Comparison of ENCODE assay signal across 24 cellular contexts in the genomic region with DNA sequence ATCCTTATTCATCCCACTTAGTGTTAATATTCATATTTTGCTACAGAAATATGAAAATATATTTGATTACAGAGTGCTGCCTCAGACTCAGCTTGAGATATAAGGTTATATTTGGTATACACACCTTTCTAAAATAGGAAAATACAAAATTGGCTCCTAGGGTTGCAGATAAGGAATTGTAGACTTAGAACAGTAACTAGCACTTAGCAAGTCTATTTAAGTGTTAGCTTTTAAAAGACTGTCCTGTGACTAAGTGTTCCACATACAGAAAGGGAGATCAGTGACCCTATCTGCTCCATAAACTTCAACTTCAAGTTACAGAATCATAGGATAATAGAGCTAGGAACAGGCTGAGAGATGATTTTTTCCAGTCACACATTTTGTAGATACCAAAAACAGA.
"Had no signal": no experiment of that assay in that cellular context is flagged by ENCODE, and none has a peak within 500 bp of the region (broad histone marks: within the 10 kb centered on the region; RNA-seq: fewer than 3 reads in every experiment).

No MANE protein-coding gene starts in this region.

- H3K27ac ChIP-seq: ascending aorta, breast epithelium, colonic mucosa, epithelial cell of prostate, esophagus squamous epithelium, gastroesophageal sphincter had no signal

- H3K36me3 Mint-ChIP-seq: activated naive CD4-positive, alpha-beta T cell treated with anti-CD3 and anti-CD28 coated beads, Interleukin-2, amount 10 ng/mL, durations not matched to agents 7 days and 5 days; activated naive CD4-positive, alpha-beta T cell treated with anti-CD3 and anti-CD28 coated beads, Interleukin-2, amount 50 U/mL, for 72 hours; activated naive CD8-positive, alpha-beta T cell treated with anti-CD3 and anti-CD28 coated beads, Interleukin-2, amount 10 ng/mL, durations not matched to agents 7 days and 5 days had no signal

- H3K4me3 Mint-ChIP-seq: activated CD4-positive, alpha-beta memory T cell treated with anti-CD3 and anti-CD28 coated beads, Interleukin-2, amount 10 ng/mL, durations not matched to agents 7 days and 5 days; activated CD4-positive, alpha-beta T cell treated with anti-CD3 and anti-CD28 coated beads for 36 hours; activated CD4-positive, alpha-beta T cell treated with anti-CD3 and anti-CD28 coated beads, Interleukin-2, amount 10 ng/mL, durations not matched to agents 24 days and 14 days; activated naive CD4-positive, alpha-beta T cell treated with anti-CD3 and anti-CD28 coated beads, Interleukin-2, amount 10 ng/mL, durations not matched to agents 7 days and 5 days; activated naive CD8-positive, alpha-beta T cell treated with anti-CD3 and anti-CD28 coated beads, Interleukin-2, amount 10 ng/mL, durations not matched to agents 7 days and 5 days; activated T-cell treated with anti-CD3 and anti-CD28 coated beads, Interleukin-2, amount 50 U/mL, for 24 hours; activated T-cell treated with anti-CD3 and anti-CD28 coated beads, Interleukin-2, amount 50 U/mL, for 72 hours; brain had no signal

- ATAC-seq: activated CD4-positive, alpha-beta T cell treated with anti-CD3 and anti-CD28 coated beads for 36 hours; activated naive CD4-positive, alpha-beta T cell treated with anti-CD3 and anti-CD28 coated beads, Interleukin-2, amount 50 U/mL, for 72 hours; activated T-cell treated with anti-CD3 and anti-CD28 coated beads, Interleukin-2, amount 50 U/mL, for 72 hours; gastroesophageal sphincter had no signal

- H3K4me1 ChIP-seq: ascending aorta, breast epithelium, colonic mucosa, esophagus squamous epithelium, gastroesophageal sphincter had no signal

- H3K27me3 Mint-ChIP-seq: activated CD4-positive, alpha-beta memory T cell treated with anti-CD3 and anti-CD28 coated beads, Interleukin-2, amount 10 ng/mL, durations not matched to agents 7 days and 5 days; activated CD4-positive, alpha-beta T cell treated with anti-CD3 and anti-CD28 coated beads for 36 hours; activated CD4-positive, alpha-beta T cell treated with anti-CD3 and anti-CD28 coated beads, Interleukin-2, amount 10 ng/mL, durations not matched to agents 24 days and 14 days; activated naive CD4-positive, alpha-beta T cell treated with anti-CD3 and anti-CD28 coated beads, Interleukin-2, amount 10 ng/mL, durations not matched to agents 7 days and 5 days; activated T-cell treated with anti-CD3 and anti-CD28 coated beads, Interleukin-2, amount 50 U/mL, for 24 hours; brain had no signal

- H3K27ac Mint-ChIP-seq: activated CD4-positive, alpha-beta memory T cell treated with anti-CD3 and anti-CD28 coated beads, Interleukin-2, amount 10 ng/mL, durations not matched to agents 7 days and 5 days; activated CD4-positive, alpha-beta T cell treated with anti-CD3 and anti-CD28 coated beads for 36 hours; activated CD4-positive, alpha-beta T cell treated with anti-CD3 and anti-CD28 coated beads, Interleukin-2, amount 10 ng/mL, durations not matched to agents 24 days and 14 days; activated naive CD4-positive, alpha-beta T cell treated with anti-CD3 and anti-CD28 coated beads, Interleukin-2, amount 10 ng/mL, durations not matched to agents 7 days and 5 days; activated naive CD4-positive, alpha-beta T cell treated with anti-CD3 and anti-CD28 coated beads, Interleukin-2, amount 50 U/mL, for 72 hours; activated naive CD8-positive, alpha-beta T cell treated with anti-CD3 and anti-CD28 coated beads, Interleukin-2, amount 10 ng/mL, durations not matched to agents 7 days and 5 days; activated T-cell treated with anti-CD3 and anti-CD28 coated beads, Interleukin-2, amount 50 U/mL, for 24 hours; activated T-cell treated with anti-CD3 and anti-CD28 coated beads, Interleukin-2, amount 50 U/mL, for 72 hours had no signal

- DNase-seq: activated CD4-positive, alpha-beta memory T cell treated with anti-CD3 and anti-CD28 coated beads, Interleukin-2, amount 10 ng/mL, durations not matched to agents 7 days and 5 days; activated CD4-positive, alpha-beta T cell treated with anti-CD3 and anti-CD28 coated beads for 36 hours; activated CD4-positive, alpha-beta T cell treated with anti-CD3 and anti-CD28 coated beads, Interleukin-2, amount 10 ng/mL, durations not matched to agents 24 days and 14 days; activated CD4-positive, CD25-positive, alpha-beta regulatory T cell; activated CD4-positive, CD25-positive, alpha-beta regulatory T cell treated with anti-CD3 and anti-CD28 coated beads, Interleukin-2, amount 50 U/mL, for 72 hours; activated CD8-positive, alpha-beta memory T cell treated with anti-CD3 and anti-CD28 coated beads, Interleukin-2, amount 50 U/mL, for 48 hours; activated gamma-delta T cell; activated naive CD4-positive, alpha-beta T cell; activated naive CD4-positive, alpha-beta T cell treated with anti-CD3 and anti-CD28 coated beads, Interleukin-2, amount 10 ng/mL, durations not matched to agents 7 days and 5 days; activated naive CD8-positive, alpha-beta T cell treated with anti-CD3 and anti-CD28 coated beads, Interleukin-2, amount 10 ng/mL, durations not matched to agents 7 days and 5 days; activated T-cell treated with anti-CD3 and anti-CD28 coated beads for 4 hours; activated T-cell treated with anti-CD3 and anti-CD28 coated beads, Interleukin-2, amount 50 U/mL, for 24 hours; activated T-cell treated with anti-CD3 and anti-CD28 coated beads, Interleukin-2, amount 50 U/mL, for 72 hours; caudate nucleus; colonic mucosa; effector CD8-positive, alpha-beta T cell; esophagus squamous epithelium; T-helper 2 cell had no signal

- H3K36me3 ChIP-seq: ascending aorta, breast epithelium, colonic mucosa, esophagus squamous epithelium, gastroesophageal sphincter had no signal

- H3K27me3 ChIP-seq: ascending aorta, breast epithelium, colonic mucosa, esophagus squamous epithelium, gastroesophageal sphincter had no signal

- H3K9me3 ChIP-seq: ascending aorta, breast epithelium, colonic mucosa, esophagus squamous epithelium had no signal

- H3K4me3 ChIP-seq: ascending aorta, breast epithelium, colonic mucosa, esophagus squamous epithelium, gastroesophageal sphincter had no signal

- H3K4me1 Mint-ChIP-seq: activated CD4-positive, alpha-beta memory T cell treated with anti-CD3 and anti-CD28 coated beads, Interleukin-2, amount 10 ng/mL, durations not matched to agents 7 days and 5 days; activated CD4-positive, alpha-beta T cell treated with anti-CD3 and anti-CD28 coated beads for 36 hours; activated CD4-positive, alpha-beta T cell treated with anti-CD3 and anti-CD28 coated beads, Interleukin-2, amount 10 ng/mL, durations not matched to agents 24 days and 14 days; activated naive CD4-positive, alpha-beta T cell treated with anti-CD3 and anti-CD28 coated beads, Interleukin-2, amount 10 ng/mL, durations not matched to agents 7 days and 5 days; activated naive CD8-positive, alpha-beta T cell treated with anti-CD3 and anti-CD28 coated beads, Interleukin-2, amount 10 ng/mL, durations not matched to agents 7 days and 5 days had no signal

- H3K9me3 Mint-ChIP-seq: activated CD4-positive, alpha-beta T cell treated with anti-CD3 and anti-CD28 coated beads, Interleukin-2, amount 10 ng/mL, durations not matched to agents 24 days and 14 days; activated naive CD8-positive, alpha-beta T cell treated with anti-CD3 and anti-CD28 coated beads, Interleukin-2, amount 10 ng/mL, durations not matched to agents 7 days and 5 days had no signal
